8 cellular contexts compared by ENCODE assay signal in the genomic region with DNA sequence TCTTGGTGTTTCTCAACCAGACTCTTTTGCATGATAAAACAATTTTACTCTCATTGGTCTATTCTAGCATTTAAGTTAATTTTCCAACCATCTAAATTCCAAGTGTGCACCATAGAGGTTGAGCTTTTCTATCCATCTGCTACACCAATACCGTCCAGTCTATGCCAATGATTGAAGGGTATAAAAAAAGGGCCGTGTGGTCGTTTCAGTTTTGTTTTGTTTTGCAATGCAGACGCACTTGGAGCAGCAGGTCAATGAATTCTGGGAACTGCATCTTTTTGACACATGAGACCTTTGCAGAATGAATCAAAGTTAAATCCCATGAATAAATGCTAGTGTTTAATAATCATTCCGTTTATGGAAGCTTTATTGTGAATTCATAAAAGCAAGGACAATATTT.
DNase-seq lines count a peak whose midpoint lies in the region; FAIRE-seq and TF ChIP-seq lines count a peak whose summit lies in the region.

No MANE protein-coding gene starts in this region.

- 40 to 54% (median 43%) methylated on average over 5 of the region's 5 CpGs for WGBS in small intestine, 3 donors

- no peaks in the 10 kb centered on the region for H4K20me1 ChIP-seq in OCI-LY1 (ENCODE audit: insufficient read depth, low read length)

- H3K9me3 ChIP-seq in OCI-LY1 (ENCODE audit: low read length) (peaks cover 4% of the 10 kb centered on the region), duodenal mucosa (ENCODE audit: control insufficient read depth in 1 of 2, low read length in 2 of 2) (no peaks in the 10 kb centered on the region), small intestine (ENCODE audit: control insufficient read depth, low read depth) (no peaks in the 10 kb centered on the region)

- H3K36me3 ChIP-seq in OCI-LY1 (ENCODE audit: insufficient read depth, low read length) = no peaks in the 10 kb centered on the region; the same call in 1 of the 2 replicates
- no peaks in the 10 kb centered on the region for H3K36me3 ChIP-seq in duodenal mucosa (ENCODE audit: control insufficient read depth in 1 of 2, insufficient read depth in 2 of 2, low read length in 2 of 2)
- H3K36me3 ChIP-seq in small intestine (ENCODE audit: control insufficient read depth in 2 of 2, insufficient read depth in 2 of 2, low read length in 2 of 2) = no peaks in the 10 kb centered on the region
- H3K36me3 ChIP-seq in H7 (replicated peaks; ENCODE audit: control insufficient read depth, insufficient read depth, low read length) = no peaks in the 10 kb centered on the region

- DNase-seq in NK-92 treated with Interleukin-12 subunit alpha and Interleukin-12 subunit beta, amount 100 ng/mL, for 24 hours (lab: John Stamatoyannopoulos, UW) = peak; percentile 2
- DNase-seq in NK-92 (lab: John Stamatoyannopoulos, UW; ENCODE audit: unreplicated experiment) (no peak), small intestine (peak; percentile 13), H4 (ENCODE audit: low spot score) (no peak), H7 (no peak)
- no peak for DNase-seq in central memory CD4-positive, alpha-beta T cell

- FAIRE-seq in small intestine (lab: Jason Lieb, UNC) = no peak

- H3K4me3 ChIP-seq in OCI-LY1 (ENCODE audit: low read depth, low read length, poor library complexity, severe bottlenecking) (peak overlapping the region; percentile 51), duodenal mucosa (ENCODE audit: low read depth in 1 of 2, low read length in 2 of 2) (peak overlapping the region; percentile 1 to 10), small intestine (ENCODE audit: low read depth in 1 of 2, low read length in 2 of 2) (no peak overlapping the region), H7 (ENCODE audit: insufficient read depth, low read depth, low read length) (no peak overlapping the region)

- no peaks in the 10 kb centered on the region for H3K79me2 ChIP-seq in OCI-LY1 (ENCODE audit: insufficient read depth, low read length)

- no peaks in the 10 kb centered on the region; the same call in 1 of the 2 replicates for H3F3A ChIP-seq in OCI-LY1 (ENCODE audit: insufficient read depth, low read length)

- no peaks in the 10 kb centered on the region for H3K9me2 ChIP-seq in OCI-LY1 (ENCODE audit: low read depth, low read length)

- H3K27ac ChIP-seq in OCI-LY1 (ENCODE audit: low read depth, low read length, poor library complexity, severe bottlenecking) (peak overlapping the region; percentile 88), duodenal mucosa (ENCODE audit: low read depth, low read length) (no peak overlapping the region), small intestine (ENCODE audit: low read depth in 1 of 2, low read length in 1 of 2) (peak overlapping the region; percentile 8 to 67)

- no peaks in the 10 kb centered on the region for H3K27me3 ChIP-seq in OCI-LY1 (ENCODE audit: insufficient read depth, low read length)
- no peaks in the 10 kb centered on the region for H3K27me3 ChIP-seq in duodenal mucosa (ENCODE audit: control insufficient read depth in 1 of 2, insufficient read depth in 2 of 2, low read length in 2 of 2)
- no peaks in the 10 kb centered on the region for H3K27me3 ChIP-seq in small intestine (ENCODE audit: control insufficient read depth in 2 of 2, insufficient read depth in 2 of 2, low read length in 2 of 2)
- no peaks in the 10 kb centered on the region for H3K27me3 ChIP-seq in H7 (ENCODE audit: control insufficient read depth, insufficient read depth, low read length)

- peaks cover 55% of the 10 kb centered on the region for H3K4me1 ChIP-seq in OCI-LY1 (ENCODE audit: insufficient read depth, low read length, severe bottlenecking)
- peaks cover 0 to 4% of the 10 kb centered on the region in 2 donors for H3K4me1 ChIP-seq in duodenal mucosa (ENCODE audit: control insufficient read depth in 1 of 2, insufficient read depth in 2 of 2, low read length in 2 of 2)
- H3K4me1 ChIP-seq in small intestine (ENCODE audit: control insufficient read depth in 2 of 2, insufficient read depth in 1 of 2, low read depth in 1 of 2, low read length in 1 of 2) = no peaks in the 10 kb centered on the region

- no peak for TF ChIP-seq CTCF in OCI-LY1 (IDR thresholded peaks at IDR 0.05; ENCODE audit: low read length)

- peak overlapping the region; percentile 43 for H3K9ac ChIP-seq in OCI-LY1 (ENCODE audit: low read length)
- peak overlapping the region in 1 of 2 donors; percentile 24 for H3K9ac ChIP-seq in duodenal mucosa (ENCODE audit: low read depth in 1 of 2, low read length in 2 of 2)

- H2AFZ ChIP-seq in OCI-LY1 (ENCODE audit: low read length) = peak overlapping the region; percentile 92; the same call in 1 of the 2 replicates

- peak overlapping the region; percentile 85 for H3K4me2 ChIP-seq in OCI-LY1 (ENCODE audit: low read length)

Comparison
In these comparisons a context has a peak if more than half of its experiments do, and no peak if none do; other contexts are left out.
1. DNase-seq: peak in NK-92 treated with Interleukin-12 subunit alpha and Interleukin-12 subunit beta, amount 100 ng/mL, for 24 hours (single experiment) and small intestine (single experiment); none in NK-92 (single experiment), central memory CD4-positive, alpha-beta T cell (single experiment), H4 (single experiment) and H7 (single experiment).
2. H3K4me3 ChIP-seq: peak in OCI-LY1 (single experiment) and duodenal mucosa (2 of 2); none in small intestine (0 of 2) and H7 (single experiment).